In the genomic region with DNA sequence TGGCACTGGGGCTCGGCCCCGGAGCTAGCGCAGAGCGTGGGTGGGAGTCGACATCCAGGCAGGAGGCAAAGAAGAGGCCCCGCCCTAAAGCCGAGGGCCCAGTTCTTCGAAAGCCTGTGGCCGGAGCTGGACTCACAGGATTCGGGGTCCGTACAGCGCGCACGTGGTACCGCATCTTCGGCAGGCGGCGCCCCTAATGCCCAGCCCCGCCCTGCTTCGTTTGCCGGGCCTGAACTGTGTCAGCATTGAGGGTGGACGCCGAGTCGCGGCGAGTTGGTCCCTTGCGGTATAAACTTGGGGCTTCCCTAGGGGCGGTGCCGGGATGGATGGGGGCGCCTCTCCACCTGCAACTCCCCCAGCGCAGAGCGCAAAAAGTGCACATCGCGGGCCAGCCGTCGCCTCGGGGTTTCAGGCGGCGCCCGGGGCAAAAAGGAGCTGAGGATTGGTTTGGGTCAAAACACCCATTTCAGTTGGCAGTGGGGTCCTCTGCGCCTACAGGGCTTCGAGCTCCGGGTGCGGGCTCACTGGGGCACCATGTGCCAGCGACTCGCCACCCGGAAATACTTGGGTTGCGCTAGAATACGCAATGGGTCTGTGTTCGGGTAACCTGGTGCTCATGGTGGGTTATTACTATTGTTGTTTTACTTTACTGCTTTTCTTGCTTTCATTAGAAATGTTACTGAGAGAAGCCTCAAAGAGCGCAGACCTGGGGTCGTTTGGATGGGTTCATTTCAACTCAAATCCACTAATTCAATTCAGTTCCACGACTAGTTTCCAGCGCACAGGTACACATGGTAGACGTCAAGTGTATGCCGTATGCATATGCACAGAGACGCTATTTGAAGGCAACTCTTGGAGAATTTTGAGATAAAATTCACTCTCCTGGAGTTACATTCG, we compare ENCODE assay signal across 8 cellular contexts. TPM values are rescaled to one million over a fixed set of nuclear protein-coding genes. Genes with fewer than 3 reads are reported as not detected.
DNase-seq lines count a peak whose midpoint lies in the region; ATAC-seq and TF ChIP-seq lines count a peak whose summit lies in the region.

No MANE protein-coding gene starts in this region.

- peak; percentile 60 for DNase-seq in GM10248 (ENCODE audit: extremely low spot score)
- DNase-seq in Karpas-422 = no peak
- DNase-seq in endothelial cell (ENCODE audit: low spot score) = peak; percentile 33
- no peak for DNase-seq in trophoblast cell
- no peak for DNase-seq in NCI-H510A (lab: John Stamatoyannopoulos, UW)
- DNase-seq in medulla oblongata (ENCODE audit: extremely low spot score) = no peak
- DNase-seq in NCI-H2107 treated with DMSO at 0.1 percent for 48 hours (lab: John Stamatoyannopoulos, UW; ENCODE audit: unreplicated experiment) = no peak

- POLR2A ChIA-PET in GM10248 (lab: Yijun Ruan, JAX) = interaction anchor here (0.8 to 1.5 kb wide), 2 partner anchors 42 to 83 kb away, joined by 5 to 9 read pairs; a partner anchor contains a TSS

- H3K18ac ChIP-seq in trophoblast cell (ENCODE audit: low read length) = no peak overlapping the region

- no peaks in the 10 kb centered on the region for H3K9me3 Mint-ChIP-seq in endothelial cell (ENCODE audit: unreplicated experiment)

- H3K9me2 ChIP-seq in Karpas-422 (replicated peaks; ENCODE audit: insufficient read depth, low read length) = no peaks in the 10 kb centered on the region

- CTCF ChIA-PET in GM10248 (lab: Yijun Ruan, JAX) = interaction anchor here (0.8 to 2.5 kb wide), 14 partner anchors 8 to 298 kb away, joined by 3 to 11 read pairs (median 4); no protein-coding TSS in a partner anchor

- H3K79me1 ChIP-seq in trophoblast cell (ENCODE audit: low read length) = no peaks in the 10 kb centered on the region

- H3K36me3 Mint-ChIP-seq in endothelial cell (ENCODE audit: low read depth, unreplicated experiment) = peaks cover 6% of the 10 kb centered on the region

- H3K27me3 Mint-ChIP-seq in endothelial cell (ENCODE audit: unreplicated experiment) = peaks cover 20% of the 10 kb centered on the region

- peak overlapping the region; percentile 55 for H3K27ac Mint-ChIP-seq in endothelial cell (ENCODE audit: unreplicated experiment)

- H3K9ac ChIP-seq in Karpas-422 (ENCODE audit: low read length) (peak overlapping the region; percentile 92), trophoblast cell (ENCODE audit: low read length) (no peak overlapping the region)

- H4K8ac ChIP-seq in trophoblast cell (ENCODE audit: low read depth, low read length) = no peak overlapping the region

- H3K36me3 ChIP-seq in Karpas-422 (ENCODE audit: insufficient read depth, low read length) (no peaks in the 10 kb centered on the region), trophoblast cell (ENCODE audit: control insufficient read depth in 1 of 2, insufficient read depth in 2 of 2, low read length in 2 of 2) (no peaks in the 10 kb centered on the region)

- H3K4me3 ChIP-seq in Karpas-422 (ENCODE audit: low read length) (peak overlapping the region; percentile 83), trophoblast cell (ENCODE audit: low read depth, low read length) (no peak overlapping the region)

- H3K27ac ChIP-seq in Karpas-422 (ENCODE audit: low read length) (no peak overlapping the region), trophoblast cell (ENCODE audit: low read depth, low read length) (no peak overlapping the region)

- H3K4me1 ChIP-seq in Karpas-422 (ENCODE audit: low read length) (peaks cover 36% of the 10 kb centered on the region), trophoblast cell (ENCODE audit: control insufficient read depth in 1 of 2, insufficient read depth in 2 of 2, low read length in 2 of 2) (peaks cover 22 to 26% of the 10 kb centered on the region in 2 experiments)

- H4K12ac ChIP-seq in trophoblast cell (ENCODE audit: low read depth, low read length) = no peak overlapping the region

- H2AFZ ChIP-seq in Karpas-422 (ENCODE audit: low read length) (peak overlapping the region; percentile 90; the same call in 1 of the 2 replicates), trophoblast cell (ENCODE audit: insufficient read depth, low read length, poor library complexity) (peak overlapping the region; percentile 52)

- no peak overlapping the region for H4K91ac ChIP-seq in trophoblast cell (ENCODE audit: low read depth, low read length)

- no peak overlapping the region for H2AK5ac ChIP-seq in trophoblast cell (ENCODE audit: low read length)

- H3K4me2 ChIP-seq in Karpas-422 (ENCODE audit: low read depth, low read length, poor library complexity, severe bottlenecking) (peak overlapping the region; percentile 97), trophoblast cell (ENCODE audit: low read length) (peak overlapping the region; percentile 78)

- no peak overlapping the region for H3K23ac ChIP-seq in trophoblast cell (ENCODE audit: low read length)

- H3K27me3 ChIP-seq in Karpas-422 (ENCODE audit: low read length) (no peaks in the 10 kb centered on the region), trophoblast cell (ENCODE audit: insufficient read depth, low read length) (peaks cover 68% of the 10 kb centered on the region)

- H3K9me3 ChIP-seq in Karpas-422 (ENCODE audit: low read length) = no peaks in the 10 kb centered on the region
- H3K9me3 ChIP-seq in trophoblast cell (ENCODE audit: insufficient read depth, low read depth, low read length) = peaks cover 4% of the 10 kb centered on the region

- no peaks in the 10 kb centered on the region for H4K20me1 ChIP-seq in Karpas-422 (ENCODE audit: insufficient read depth, low read depth, low read length)

- H3K79me2 ChIP-seq in Karpas-422 (ENCODE audit: low read length) (peaks cover 15% of the 10 kb centered on the region), trophoblast cell (ENCODE audit: control insufficient read depth, insufficient read depth, low read length, poor library complexity) (no peaks in the 10 kb centered on the region)

- H3K4me1 Mint-ChIP-seq in endothelial cell (ENCODE audit: unreplicated experiment) = peaks cover 33% of the 10 kb centered on the region

- H3K14ac ChIP-seq in trophoblast cell (ENCODE audit: low read length) = no peak overlapping the region

- H2BK120ac ChIP-seq in trophoblast cell (ENCODE audit: insufficient read depth, low read length, poor library complexity) = no peak overlapping the region

- no peak overlapping the region for H3K4ac ChIP-seq in trophoblast cell (ENCODE audit: low read depth, low read length)

- no peak overlapping the region for H3K4me3 Mint-ChIP-seq in endothelial cell (ENCODE audit: unreplicated experiment)

- TF ChIP-seq CTCF in GM10248 (IDR thresholded peaks at IDR 0.05; ENCODE audit: control extremely low read depth, extremely low read depth, low read depth, missing control alignments) = no peak
- no peak for TF ChIP-seq CTCF in endothelial cell (IDR thresholded peaks at IDR 0.05; ENCODE audit: unreplicated experiment)

- no peak overlapping the region for H2BK12ac ChIP-seq in trophoblast cell (ENCODE audit: low read length)

- no peak for ATAC-seq in GM19035 (IDR thresholded peaks at IDR 0.05; ENCODE audit: unreplicated experiment)

- WGBS in trophoblast cell (ENCODE audit: extremely low coverage, insufficient coverage, insufficient read length) = no CpG with 5 or more reads among the region's 58 CpGs

- no peak overlapping the region for H2BK5ac ChIP-seq in trophoblast cell (ENCODE audit: low read depth, low read length, poor library complexity)

RNA-seq across cellular contexts. Expression of a gene that starts 3.9 kb away (rescaled TPM):
- total RNA-seq in Karpas-422 (2014; rRNA removed; shearing (Covaris generic); ENCODE audit: low replicate concordance) = 88.9 and 93.3 TPM in 2 replicates
- 1.3 TPM for total RNA-seq in endothelial cell (ENCODE audit: unreplicated experiment)
- polyA plus RNA-seq in trophoblast cell (2013) = 0.01 TPM in 1 of 2 replicates, not detected in the other

Comparison
In these comparisons a context has a peak if more than half of its experiments do, and no peak if none do; other contexts are left out.
1. DNase-seq: peak in GM10248 (single experiment) and endothelial cell (single experiment); none in Karpas-422 (single experiment), trophoblast cell (0 of 2), NCI-H510A (single experiment), medulla oblongata (single experiment) and NCI-H2107 treated with DMSO at 0.1 percent for 48 hours (single experiment).
2. RNA of a gene that starts 3.9 kb away (total RNA-seq): 88.9 to 93.3 TPM in Karpas-422; 1.3 TPM in endothelial cell (single experiment); every median in the first group is over 10 times any median in the second.